ENCODE assay signal across 8 cellular contexts in the genomic region with DNA sequence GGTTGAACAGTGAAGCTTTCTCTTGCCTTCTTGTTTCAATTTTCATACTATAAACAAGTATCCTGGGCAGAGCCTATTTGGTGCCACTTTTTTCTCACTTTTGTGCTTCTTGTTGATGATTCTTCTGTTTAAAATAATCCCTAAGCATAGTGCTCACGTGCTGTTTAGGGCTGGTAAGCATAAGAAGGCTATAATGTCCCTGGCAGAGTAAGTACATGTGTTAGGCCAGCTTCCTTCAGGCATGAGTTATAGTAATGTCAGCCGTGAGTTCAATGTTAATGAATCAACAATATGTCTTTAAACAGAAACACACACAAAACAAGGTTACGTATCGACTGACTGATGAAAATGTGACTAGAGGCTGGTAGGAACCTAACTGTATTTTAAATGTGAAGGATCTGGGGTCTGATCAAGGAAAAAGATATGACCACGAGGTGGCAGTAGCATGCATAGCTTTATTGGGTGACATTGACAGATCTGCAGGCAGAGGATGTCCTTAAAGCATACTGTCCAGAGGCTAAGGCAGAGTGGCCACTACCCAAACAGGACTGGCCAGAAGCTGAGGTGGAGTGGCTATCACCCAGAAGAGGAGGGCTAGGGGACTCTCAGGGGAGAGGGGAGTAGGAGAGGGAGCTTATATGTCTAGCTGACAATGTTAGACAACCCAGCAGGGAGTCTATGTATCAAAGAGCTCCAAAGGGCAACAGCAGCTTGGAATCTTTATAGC.
DNase-seq lines count a peak whose midpoint lies in the region; ATAC-seq lines count a peak whose summit lies in the region.

No MANE protein-coding gene starts in this region.

- no peak overlapping the region for H3K27ac Mint-ChIP-seq in activated CD4-positive, alpha-beta T cell treated with anti-CD3 and anti-CD28 coated beads, Interleukin-2, amount 10 ng/mL, durations not matched to agents 7 days and 5 days

- DNase-seq in Ammon's horn (ENCODE audit: low spot score) (peak; percentile 85), NCI-H524 (lab: John Stamatoyannopoulos, UW) (peak; percentile 11 to 68), dermis microvascular lymphatic vessel endothelial cell (ENCODE audit: low read depth in 2 of 2) (peak; percentile 68 to 75), lung microvascular endothelial cell (ENCODE audit: low read depth in 2 of 2) (peak; percentile 77 to 81)
- DNase-seq in activated CD4-positive, alpha-beta T cell treated with anti-CD3 and anti-CD28 coated beads, Interleukin-2, amount 10 ng/mL, durations not matched to agents 7 days and 5 days, result peak; percentile 78
- peak; percentile 6 to 7 for DNase-seq in stimulated activated CD8-positive, alpha-beta memory T cell treated with anti-CD3 and anti-CD28 coated beads, Interleukin-2, amount 100 ng/mL, for 48 hours (ENCODE audit: low read depth in 2 of 2)

- no peaks in the 10 kb centered on the region for H3K27me3 Mint-ChIP-seq in activated CD4-positive, alpha-beta T cell treated with anti-CD3 and anti-CD28 coated beads, Interleukin-2, amount 10 ng/mL, durations not matched to agents 7 days and 5 days

- CTCF ChIA-PET in activated CD4-positive, alpha-beta T cell treated with anti-CD3 and anti-CD28 coated beads, Interleukin-2, amount 10 ng/mL, durations not matched to agents 7 days and 5 days (lab: Charles Lee), result interaction anchor here (0.8 to 2.1 kb wide), 7 partner anchors 12 to 333 kb away, joined by 3 to 11 read pairs (median 4); a partner anchor contains a TSS

- POLR2A ChIA-PET in activated CD4-positive, alpha-beta T cell treated with anti-CD3 and anti-CD28 coated beads, Interleukin-2, amount 10 ng/mL, durations not matched to agents 7 days and 5 days (lab: Charles Lee), result no interaction called here

- peak; percentile 78 for ATAC-seq in GM18909 (IDR thresholded peaks at IDR 0.05; ENCODE audit: poor library complexity, unreplicated experiment)
- ATAC-seq in HG03378 (IDR thresholded peaks at IDR 0.05; ENCODE audit: unreplicated experiment), result peak; percentile 89

- H3K4me3 Mint-ChIP-seq in activated CD4-positive, alpha-beta T cell treated with anti-CD3 and anti-CD28 coated beads, Interleukin-2, amount 10 ng/mL, durations not matched to agents 7 days and 5 days, result no peak overlapping the region

- no peaks in the 10 kb centered on the region for H3K4me1 Mint-ChIP-seq in activated CD4-positive, alpha-beta T cell treated with anti-CD3 and anti-CD28 coated beads, Interleukin-2, amount 10 ng/mL, durations not matched to agents 7 days and 5 days

- no peaks in the 10 kb centered on the region for H3K9me3 Mint-ChIP-seq in activated CD4-positive, alpha-beta T cell treated with anti-CD3 and anti-CD28 coated beads, Interleukin-2, amount 10 ng/mL, durations not matched to agents 7 days and 5 days

- no peaks in the 10 kb centered on the region for H3K36me3 Mint-ChIP-seq in activated CD4-positive, alpha-beta T cell treated with anti-CD3 and anti-CD28 coated beads, Interleukin-2, amount 10 ng/mL, durations not matched to agents 7 days and 5 days (ENCODE audit: low read depth)

Comparison
In these comparisons a context has a peak if more than half of its experiments do, and no peak if none do; other contexts are left out.
1. Peak in every context shown above with its lines: DNase-seq and ATAC-seq.
2. DNase-seq: peak in every context shown above with its lines; median percentile 85 in Ammon's horn; 79 in lung microvascular endothelial cell; 78 in activated CD4-positive, alpha-beta T cell treated with anti-CD3 and anti-CD28 coated beads, Interleukin-2, amount 10 ng/mL, durations not matched to agents 7 days and 5 days; 72 in dermis microvascular lymphatic vessel endothelial cell; 40 in NCI-H524; 6 in stimulated activated CD8-positive, alpha-beta memory T cell treated with anti-CD3 and anti-CD28 coated beads, Interleukin-2, amount 100 ng/mL, for 48 hours.